In the genomic region with DNA sequence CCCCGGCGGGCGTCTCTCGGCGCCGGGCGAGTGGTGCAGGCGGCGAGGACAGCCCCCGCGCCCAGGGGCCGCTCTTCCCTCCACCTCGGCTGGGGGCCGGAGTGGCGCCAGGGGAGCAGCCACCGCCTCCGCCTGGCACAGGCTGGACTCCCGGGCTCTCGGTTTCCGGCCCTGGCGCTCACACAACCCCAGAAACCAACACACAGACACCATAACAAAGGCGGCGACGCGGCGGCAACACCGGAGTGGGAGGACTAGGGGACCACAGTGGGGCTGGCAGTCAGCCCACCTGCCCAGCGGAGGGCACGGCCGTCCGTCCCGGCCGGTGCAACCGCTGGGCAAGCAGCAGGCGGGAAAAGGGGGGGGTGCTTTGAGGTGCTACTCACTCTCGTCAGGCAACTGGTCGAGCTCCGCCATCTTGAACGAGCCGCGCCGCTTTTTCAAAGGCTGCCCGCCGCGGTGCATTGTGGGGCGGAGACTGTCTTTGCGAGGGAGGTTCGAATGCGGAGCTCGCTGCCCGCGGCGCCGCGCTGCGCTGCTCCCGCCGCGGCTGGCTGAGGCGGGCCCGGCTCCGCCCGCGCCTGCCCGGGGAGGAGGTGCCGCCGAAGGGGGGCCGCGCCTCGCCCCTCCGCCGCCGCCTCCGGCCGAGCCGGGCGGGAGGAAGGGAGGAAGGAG, we compare ENCODE assay signal across 1 cellular context.
A peak's percentile ranks its signal among the peaks of the same experiment; 100 is the strongest.
TF ChIP-seq lines count a peak whose summit lies in the region.

A gene with protein sequence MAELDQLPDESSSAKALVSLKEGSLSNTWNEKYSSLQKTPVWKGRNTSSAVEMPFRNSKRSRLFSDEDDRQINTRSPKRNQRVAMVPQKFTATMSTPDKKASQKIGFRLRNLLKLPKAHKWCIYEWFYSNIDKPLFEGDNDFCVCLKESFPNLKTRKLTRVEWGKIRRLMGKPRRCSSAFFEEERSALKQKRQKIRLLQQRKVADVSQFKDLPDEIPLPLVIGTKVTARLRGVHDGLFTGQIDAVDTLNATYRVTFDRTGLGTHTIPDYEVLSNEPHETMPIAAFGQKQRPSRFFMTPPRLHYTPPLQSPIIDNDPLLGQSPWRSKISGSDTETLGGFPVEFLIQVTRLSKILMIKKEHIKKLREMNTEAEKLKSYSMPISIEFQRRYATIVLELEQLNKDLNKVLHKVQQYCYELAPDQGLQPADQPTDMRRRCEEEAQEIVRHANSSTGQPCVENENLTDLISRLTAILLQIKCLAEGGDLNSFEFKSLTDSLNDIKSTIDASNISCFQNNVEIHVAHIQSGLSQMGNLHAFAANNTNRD (minus strand): TSS at position 442 of the 675 bp plus-strand sequence. CDS start 25 bp downstream, at position 417.

TF ChIP-seq in HepG2, 621 proteins besides CTCF, POLR2A, EP300 and RAD21 (continued from another document and continues in another):
- TF ChIP-seq, protein P1, sequence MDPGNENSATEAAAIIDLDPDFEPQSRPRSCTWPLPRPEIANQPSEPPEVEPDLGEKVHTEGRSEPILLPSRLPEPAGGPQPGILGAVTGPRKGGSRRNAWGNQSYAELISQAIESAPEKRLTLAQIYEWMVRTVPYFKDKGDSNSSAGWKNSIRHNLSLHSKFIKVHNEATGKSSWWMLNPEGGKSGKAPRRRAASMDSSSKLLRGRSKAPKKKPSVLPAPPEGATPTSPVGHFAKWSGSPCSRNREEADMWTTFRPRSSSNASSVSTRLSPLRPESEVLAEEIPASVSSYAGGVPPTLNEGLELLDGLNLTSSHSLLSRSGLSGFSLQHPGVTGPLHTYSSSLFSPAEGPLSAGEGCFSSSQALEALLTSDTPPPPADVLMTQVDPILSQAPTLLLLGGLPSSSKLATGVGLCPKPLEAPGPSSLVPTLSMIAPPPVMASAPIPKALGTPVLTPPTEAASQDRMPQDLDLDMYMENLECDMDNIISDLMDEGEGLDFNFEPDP (CRISPR knock-in tag; conservative IDR thresholded peaks at IDR 0.05), result no peak
- no peak for TF ChIP-seq ZSCAN30 (CRISPR knock-in tag; IDR thresholded peaks at IDR 0.05)
- no peak for TF ChIP-seq FIP1L1 (IDR thresholded peaks at IDR 0.05; ENCODE audit: borderline replicate concordance, insufficient read depth, low read depth, low read length)
- TF ChIP-seq ZNF737 (CRISPR knock-in tag; IDR thresholded peaks at IDR 0.05; ENCODE audit: borderline replicate concordance), result no peak
- no peak for TF ChIP-seq U2AF2 (IDR thresholded peaks at IDR 0.05; ENCODE audit: low read depth, low read length)
- TF ChIP-seq, protein P2, sequence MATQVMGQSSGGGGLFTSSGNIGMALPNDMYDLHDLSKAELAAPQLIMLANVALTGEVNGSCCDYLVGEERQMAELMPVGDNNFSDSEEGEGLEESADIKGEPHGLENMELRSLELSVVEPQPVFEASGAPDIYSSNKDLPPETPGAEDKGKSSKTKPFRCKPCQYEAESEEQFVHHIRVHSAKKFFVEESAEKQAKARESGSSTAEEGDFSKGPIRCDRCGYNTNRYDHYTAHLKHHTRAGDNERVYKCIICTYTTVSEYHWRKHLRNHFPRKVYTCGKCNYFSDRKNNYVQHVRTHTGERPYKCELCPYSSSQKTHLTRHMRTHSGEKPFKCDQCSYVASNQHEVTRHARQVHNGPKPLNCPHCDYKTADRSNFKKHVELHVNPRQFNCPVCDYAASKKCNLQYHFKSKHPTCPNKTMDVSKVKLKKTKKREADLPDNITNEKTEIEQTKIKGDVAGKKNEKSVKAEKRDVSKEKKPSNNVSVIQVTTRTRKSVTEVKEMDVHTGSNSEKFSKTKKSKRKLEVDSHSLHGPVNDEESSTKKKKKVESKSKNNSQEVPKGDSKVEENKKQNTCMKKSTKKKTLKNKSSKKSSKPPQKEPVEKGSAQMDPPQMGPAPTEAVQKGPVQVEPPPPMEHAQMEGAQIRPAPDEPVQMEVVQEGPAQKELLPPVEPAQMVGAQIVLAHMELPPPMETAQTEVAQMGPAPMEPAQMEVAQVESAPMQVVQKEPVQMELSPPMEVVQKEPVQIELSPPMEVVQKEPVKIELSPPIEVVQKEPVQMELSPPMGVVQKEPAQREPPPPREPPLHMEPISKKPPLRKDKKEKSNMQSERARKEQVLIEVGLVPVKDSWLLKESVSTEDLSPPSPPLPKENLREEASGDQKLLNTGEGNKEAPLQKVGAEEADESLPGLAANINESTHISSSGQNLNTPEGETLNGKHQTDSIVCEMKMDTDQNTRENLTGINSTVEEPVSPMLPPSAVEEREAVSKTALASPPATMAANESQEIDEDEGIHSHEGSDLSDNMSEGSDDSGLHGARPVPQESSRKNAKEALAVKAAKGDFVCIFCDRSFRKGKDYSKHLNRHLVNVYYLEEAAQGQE (IDR thresholded peaks at IDR 0.05; ENCODE audit: borderline replicate concordance in 1 of 2, low read depth in 1 of 2, low read length in 2 of 2), result peak in 1 of 2 experiments; percentile 35; a peak in 1 of 4 replicates
- TF ChIP-seq, protein P3, sequence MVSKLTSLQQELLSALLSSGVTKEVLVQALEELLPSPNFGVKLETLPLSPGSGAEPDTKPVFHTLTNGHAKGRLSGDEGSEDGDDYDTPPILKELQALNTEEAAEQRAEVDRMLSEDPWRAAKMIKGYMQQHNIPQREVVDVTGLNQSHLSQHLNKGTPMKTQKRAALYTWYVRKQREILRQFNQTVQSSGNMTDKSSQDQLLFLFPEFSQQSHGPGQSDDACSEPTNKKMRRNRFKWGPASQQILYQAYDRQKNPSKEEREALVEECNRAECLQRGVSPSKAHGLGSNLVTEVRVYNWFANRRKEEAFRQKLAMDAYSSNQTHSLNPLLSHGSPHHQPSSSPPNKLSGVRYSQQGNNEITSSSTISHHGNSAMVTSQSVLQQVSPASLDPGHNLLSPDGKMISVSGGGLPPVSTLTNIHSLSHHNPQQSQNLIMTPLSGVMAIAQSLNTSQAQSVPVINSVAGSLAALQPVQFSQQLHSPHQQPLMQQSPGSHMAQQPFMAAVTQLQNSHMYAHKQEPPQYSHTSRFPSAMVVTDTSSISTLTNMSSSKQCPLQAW (CRISPR knock-in tag; IDR thresholded peaks at IDR 0.05), result no peak
- TF ChIP-seq ZNF484 (CRISPR knock-in tag; IDR thresholded peaks at IDR 0.05; ENCODE audit: borderline replicate concordance, low read depth), result no peak
- TF ChIP-seq, protein P4, sequence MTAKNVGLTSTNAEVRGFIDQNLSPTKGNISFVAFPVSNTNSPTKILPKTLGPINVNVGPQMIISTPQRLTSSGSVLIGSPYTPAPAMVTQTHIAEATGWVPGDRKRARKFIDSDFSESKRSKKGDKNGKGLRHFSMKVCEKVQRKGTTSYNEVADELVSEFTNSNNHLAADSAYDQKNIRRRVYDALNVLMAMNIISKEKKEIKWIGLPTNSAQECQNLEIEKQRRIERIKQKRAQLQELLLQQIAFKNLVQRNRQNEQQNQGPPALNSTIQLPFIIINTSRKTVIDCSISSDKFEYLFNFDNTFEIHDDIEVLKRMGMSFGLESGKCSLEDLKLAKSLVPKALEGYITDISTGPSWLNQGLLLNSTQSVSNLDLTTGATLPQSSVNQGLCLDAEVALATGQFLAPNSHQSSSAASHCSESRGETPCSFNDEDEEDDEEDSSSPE (CRISPR knock-in tag; IDR thresholded peaks at IDR 0.05), result peak; percentile 98
- no peak for TF ChIP-seq ELF4 (CRISPR knock-in tag; IDR thresholded peaks at IDR 0.05; ENCODE audit: borderline replicate concordance)
- TF ChIP-seq DNMT3B (CRISPR knock-in tag; conservative IDR thresholded peaks at IDR 0.05), result no peak
- TF ChIP-seq, protein P5, sequence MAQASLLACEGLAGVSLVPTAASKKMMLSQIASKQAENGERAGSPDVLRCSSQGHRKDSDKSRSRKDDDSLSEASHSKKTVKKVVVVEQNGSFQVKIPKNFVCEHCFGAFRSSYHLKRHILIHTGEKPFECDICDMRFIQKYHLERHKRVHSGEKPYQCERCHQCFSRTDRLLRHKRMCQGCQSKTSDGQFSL (CRISPR knock-in tag; IDR thresholded peaks at IDR 0.05), result peak; percentile 90
- peak; percentile 87; the same call in 1 of the 2 replicates for TF ChIP-seq BRD4 (CRISPR knock-in tag; IDR thresholded peaks at IDR 0.05)
- TF ChIP-seq ETV6 (CRISPR knock-in tag; conservative IDR thresholded peaks at IDR 0.05), result no peak
- peak; percentile 81 for TF ChIP-seq SIN3A (IDR thresholded peaks at IDR 0.05; ENCODE audit: borderline replicate concordance, low read depth, low read length)
- TF ChIP-seq ZNF761 (CRISPR knock-in tag; conservative IDR thresholded peaks at IDR 0.05), result no peak
- TF ChIP-seq ZBTB20 (CRISPR knock-in tag; IDR thresholded peaks at IDR 0.05; ENCODE audit: borderline replicate concordance, low read depth), result no peak
- no peak for TF ChIP-seq ZNF7 (CRISPR knock-in tag; IDR thresholded peaks at IDR 0.05)
- TF ChIP-seq MEF2D (CRISPR knock-in tag; IDR thresholded peaks at IDR 0.05), result no peak
- no peak; the same call in 1 of the 2 replicates for TF ChIP-seq ZNF607 (CRISPR knock-in tag; IDR thresholded peaks at IDR 0.05; ENCODE audit: borderline replicate concordance)
- peak; percentile 25; the same call in 1 of the 2 replicates for TF ChIP-seq YEATS4 (CRISPR knock-in tag; IDR thresholded peaks at IDR 0.05; ENCODE audit: borderline replicate concordance)
- TF ChIP-seq, protein P6, sequence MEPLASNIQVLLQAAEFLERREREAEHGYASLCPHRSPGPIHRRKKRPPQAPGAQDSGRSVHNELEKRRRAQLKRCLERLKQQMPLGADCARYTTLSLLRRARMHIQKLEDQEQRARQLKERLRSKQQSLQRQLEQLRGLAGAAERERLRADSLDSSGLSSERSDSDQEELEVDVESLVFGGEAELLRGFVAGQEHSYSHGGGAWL (CRISPR knock-in tag; IDR thresholded peaks at IDR 0.05), result peak; percentile 72; the same call in 1 of the 2 replicates
- TF ChIP-seq, protein P7, sequence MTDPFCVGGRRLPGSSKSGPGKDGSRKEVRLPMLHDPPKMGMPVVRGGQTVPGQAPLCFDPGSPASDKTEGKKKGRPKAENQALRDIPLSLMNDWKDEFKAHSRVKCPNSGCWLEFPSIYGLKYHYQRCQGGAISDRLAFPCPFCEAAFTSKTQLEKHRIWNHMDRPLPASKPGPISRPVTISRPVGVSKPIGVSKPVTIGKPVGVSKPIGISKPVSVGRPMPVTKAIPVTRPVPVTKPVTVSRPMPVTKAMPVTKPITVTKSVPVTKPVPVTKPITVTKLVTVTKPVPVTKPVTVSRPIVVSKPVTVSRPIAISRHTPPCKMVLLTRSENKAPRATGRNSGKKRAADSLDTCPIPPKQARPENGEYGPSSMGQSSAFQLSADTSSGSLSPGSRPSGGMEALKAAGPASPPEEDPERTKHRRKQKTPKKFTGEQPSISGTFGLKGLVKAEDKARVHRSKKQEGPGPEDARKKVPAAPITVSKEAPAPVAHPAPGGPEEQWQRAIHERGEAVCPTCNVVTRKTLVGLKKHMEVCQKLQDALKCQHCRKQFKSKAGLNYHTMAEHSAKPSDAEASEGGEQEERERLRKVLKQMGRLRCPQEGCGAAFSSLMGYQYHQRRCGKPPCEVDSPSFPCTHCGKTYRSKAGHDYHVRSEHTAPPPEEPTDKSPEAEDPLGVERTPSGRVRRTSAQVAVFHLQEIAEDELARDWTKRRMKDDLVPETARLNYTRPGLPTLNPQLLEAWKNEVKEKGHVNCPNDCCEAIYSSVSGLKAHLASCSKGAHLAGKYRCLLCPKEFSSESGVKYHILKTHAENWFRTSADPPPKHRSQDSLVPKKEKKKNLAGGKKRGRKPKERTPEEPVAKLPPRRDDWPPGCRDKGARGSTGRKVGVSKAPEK (CRISPR knock-in tag; IDR thresholded peaks at IDR 0.05; ENCODE audit: borderline replicate concordance), result no peak
- TF ChIP-seq, protein P8, sequence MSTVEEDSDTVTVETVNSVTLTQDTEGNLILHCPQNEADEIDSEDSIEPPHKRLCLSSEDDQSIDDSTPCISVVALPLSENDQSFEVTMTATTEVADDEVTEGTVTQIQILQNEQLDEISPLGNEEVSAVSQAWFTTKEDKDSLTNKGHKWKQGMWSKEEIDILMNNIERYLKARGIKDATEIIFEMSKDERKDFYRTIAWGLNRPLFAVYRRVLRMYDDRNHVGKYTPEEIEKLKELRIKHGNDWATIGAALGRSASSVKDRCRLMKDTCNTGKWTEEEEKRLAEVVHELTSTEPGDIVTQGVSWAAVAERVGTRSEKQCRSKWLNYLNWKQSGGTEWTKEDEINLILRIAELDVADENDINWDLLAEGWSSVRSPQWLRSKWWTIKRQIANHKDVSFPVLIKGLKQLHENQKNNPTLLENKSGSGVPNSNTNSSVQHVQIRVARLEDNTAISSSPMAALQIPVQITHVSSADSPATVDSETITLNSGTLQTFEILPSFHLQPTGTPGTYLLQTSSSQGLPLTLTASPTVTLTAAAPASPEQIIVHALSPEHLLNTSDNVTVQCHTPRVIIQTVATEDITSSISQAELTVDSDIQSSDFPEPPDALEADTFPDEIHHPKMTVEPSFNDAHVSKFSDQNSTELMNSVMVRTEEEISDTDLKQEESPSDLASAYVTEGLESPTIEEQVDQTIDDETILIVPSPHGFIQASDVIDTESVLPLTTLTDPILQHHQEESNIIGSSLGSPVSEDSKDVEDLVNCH (CRISPR knock-in tag; IDR thresholded peaks at IDR 0.05), result no peak
- peak; percentile 9 for TF ChIP-seq NRL (CRISPR knock-in tag; IDR thresholded peaks at IDR 0.05; ENCODE audit: borderline replicate concordance)
- TF ChIP-seq ZNF674 (CRISPR knock-in tag; IDR thresholded peaks at IDR 0.05; ENCODE audit: low read depth), result no peak
- TF ChIP-seq MBD4 (IDR thresholded peaks at IDR 0.05; ENCODE audit: borderline replicate concordance, low read length), result no peak
- TF ChIP-seq HOXA9 (CRISPR knock-in tag; IDR thresholded peaks at IDR 0.05; ENCODE audit: borderline replicate concordance), result peak; percentile 87
- TF ChIP-seq, protein P9, sequence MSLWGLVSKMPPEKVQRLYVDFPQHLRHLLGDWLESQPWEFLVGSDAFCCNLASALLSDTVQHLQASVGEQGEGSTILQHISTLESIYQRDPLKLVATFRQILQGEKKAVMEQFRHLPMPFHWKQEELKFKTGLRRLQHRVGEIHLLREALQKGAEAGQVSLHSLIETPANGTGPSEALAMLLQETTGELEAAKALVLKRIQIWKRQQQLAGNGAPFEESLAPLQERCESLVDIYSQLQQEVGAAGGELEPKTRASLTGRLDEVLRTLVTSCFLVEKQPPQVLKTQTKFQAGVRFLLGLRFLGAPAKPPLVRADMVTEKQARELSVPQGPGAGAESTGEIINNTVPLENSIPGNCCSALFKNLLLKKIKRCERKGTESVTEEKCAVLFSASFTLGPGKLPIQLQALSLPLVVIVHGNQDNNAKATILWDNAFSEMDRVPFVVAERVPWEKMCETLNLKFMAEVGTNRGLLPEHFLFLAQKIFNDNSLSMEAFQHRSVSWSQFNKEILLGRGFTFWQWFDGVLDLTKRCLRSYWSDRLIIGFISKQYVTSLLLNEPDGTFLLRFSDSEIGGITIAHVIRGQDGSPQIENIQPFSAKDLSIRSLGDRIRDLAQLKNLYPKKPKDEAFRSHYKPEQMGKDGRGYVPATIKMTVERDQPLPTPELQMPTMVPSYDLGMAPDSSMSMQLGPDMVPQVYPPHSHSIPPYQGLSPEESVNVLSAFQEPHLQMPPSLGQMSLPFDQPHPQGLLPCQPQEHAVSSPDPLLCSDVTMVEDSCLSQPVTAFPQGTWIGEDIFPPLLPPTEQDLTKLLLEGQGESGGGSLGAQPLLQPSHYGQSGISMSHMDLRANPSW (CRISPR knock-in tag; IDR thresholded peaks at IDR 0.05; ENCODE audit: borderline replicate concordance), result no peak
